ENCODE assay signal across 7 cellular contexts in genomic region chrX:122555925-122556324, GRCh38.
"Had no signal": no experiment of that assay in that cellular context is flagged by ENCODE, and none has a peak within 500 bp of the region (broad histone marks: within the 10 kb centered on the region; RNA-seq: fewer than 3 reads in every experiment).

No MANE protein-coding gene starts in this region.

- FAIRE-seq: HepG2, HTR-8/SVneo, K562 had no signal

- H3K27ac ChIP-seq: HL-60 had no signal

- DNase-seq: IMR-90, KBM-7, KG1 had no signal

- H3K4me3 ChIP-seq: K562 had no signal
